7 cellular contexts compared by ENCODE assay signal in genomic region chr2:131818267-131818666, GRCh38.
DNase-seq lines count a peak whose midpoint lies in the region; ATAC-seq, FAIRE-seq and TF ChIP-seq lines count a peak whose summit lies in the region.
"Not testable (repeated sequence)": the region's sequence is repeated elsewhere in the genome, so short reads cannot be mapped to it uniquely, and the experiment has no call there.

No MANE protein-coding gene starts in this region.

- H3K79me1 ChIP-seq in neuronal stem cell (ENCODE audit: low read depth, low read length), result not testable (repeated sequence)

- H3K14ac ChIP-seq in neuronal stem cell (ENCODE audit: low read length), result peak overlapping the region; percentile 82

- H3K4ac ChIP-seq in neuronal stem cell (ENCODE audit: low read length), result not testable (repeated sequence)

- POLR2A ChIA-PET in HepG2 (lab: Yijun Ruan, JAX), result not testable (repeated sequence)

- H3K79me2 ChIP-seq in HepG2 (ENCODE audit: insufficient read depth, low read length), result not testable (repeated sequence)

- not testable (repeated sequence) for H2BK5ac ChIP-seq in neuronal stem cell (ENCODE audit: low read length)

- not testable (repeated sequence) for H3K4me2 ChIP-seq in HepG2 (ENCODE audit: low read depth, low read length); neuronal stem cell (ENCODE audit: insufficient read depth, low read length, poor library complexity, severe bottlenecking)

- not testable (repeated sequence) for H3K27me3 Mint-ChIP-seq in stimulated activated naive CD8-positive, alpha-beta T cell treated with anti-CD3 and anti-CD28 coated beads, Interleukin-15, amount 100 ng/mL, for 72 hours

- not testable (repeated sequence) for H4K91ac ChIP-seq in neuronal stem cell (ENCODE audit: low read depth, low read length, poor library complexity)

- H3K4me1 Mint-ChIP-seq in stimulated activated effector memory CD8-positive, alpha-beta T cell treated with anti-CD3 and anti-CD28 coated beads, Interleukin-12 subunit alpha, Interleukin-12 subunit beta, amount 100 ng/mL, for 72 hours; stimulated activated naive CD8-positive, alpha-beta T cell treated with anti-CD3 and anti-CD28 coated beads, Interleukin-15, amount 100 ng/mL, for 72 hours: not testable (repeated sequence)

- not testable (repeated sequence) for H3K27me3 ChIP-seq in RWPE2 (ENCODE audit: insufficient read depth, poor library complexity, severe bottlenecking); HepG2 (ENCODE audit: control insufficient read depth in 1 of 2, insufficient read depth in 2 of 2, low read length in 2 of 2); neuronal stem cell (ENCODE audit: control insufficient read depth in 3 of 3, insufficient read depth in 3 of 3, low read depth in 1 of 3, low read length in 3 of 3)

- not testable (repeated sequence) for H3K27ac Mint-ChIP-seq in stimulated activated effector memory CD8-positive, alpha-beta T cell treated with anti-CD3 and anti-CD28 coated beads, Interleukin-12 subunit alpha, Interleukin-12 subunit beta, amount 100 ng/mL, for 72 hours; stimulated activated naive CD8-positive, alpha-beta T cell treated with anti-CD3 and anti-CD28 coated beads, Interleukin-15, amount 100 ng/mL, for 72 hours

- not testable (repeated sequence) for H3K9ac ChIP-seq in HepG2 (ENCODE audit: insufficient read depth, low read depth, low read length); neuronal stem cell (ENCODE audit: low read depth, low read length, poor library complexity)

- not testable (repeated sequence) for H3K4me3 Mint-ChIP-seq in stimulated activated effector memory CD8-positive, alpha-beta T cell treated with anti-CD3 and anti-CD28 coated beads, Interleukin-12 subunit alpha, Interleukin-12 subunit beta, amount 100 ng/mL, for 72 hours; stimulated activated naive CD8-positive, alpha-beta T cell treated with anti-CD3 and anti-CD28 coated beads, Interleukin-15, amount 100 ng/mL, for 72 hours

- 0% methylated on average over 1 of the region's 2 CpGs for WGBS in HepG2 (ENCODE audit: low lambda C conversion rate)
- no CpG with 5 or more reads among the region's 2 CpGs for WGBS in neuronal stem cell (ENCODE audit: extremely low coverage in 2 of 2, insufficient read length in 2 of 2, insufficient replicate concordance in 1 of 2), 2 donors

- not testable (repeated sequence) for TF ChIP-seq POLR2A in HepG2 (IDR thresholded peaks at IDR 0.05; ENCODE audit: insufficient read depth in 1 of 2, low read depth in 2 of 2, low read length in 2 of 2)

- not testable (repeated sequence) for H2AFZ ChIP-seq in HepG2 (ENCODE audit: low read length); neuronal stem cell (ENCODE audit: low read length)

- ATAC-seq in RWPE2 (ENCODE audit: low read depth) (0 out of 3 replicates have a peak, but pooled peaks have one; percentile 12), HepG2 (peak; percentile 35; the same call in 2 of the 3 replicates)
- peak; percentile 28 for ATAC-seq in stimulated activated effector memory CD8-positive, alpha-beta T cell treated with anti-CD3 and anti-CD28 coated beads, Interleukin-12 subunit alpha, Interleukin-12 subunit beta, amount 100 ng/mL, for 72 hours
- ATAC-seq in stimulated activated naive CD8-positive, alpha-beta T cell treated with anti-CD3 and anti-CD28 coated beads, Interleukin-15, amount 100 ng/mL, for 72 hours, result peak; percentile 23

- not testable (repeated sequence) for H2AK5ac ChIP-seq in neuronal stem cell (ENCODE audit: low read depth, low read length)

- in situ Hi-C loops in HepG2 (cut with HindIII; ENCODE audit: extremely low pct_ligation_motif_present, low pct_unique_long_range_greater_than_20kb), result not testable (repeated sequence)

- H3K4me1 ChIP-seq in RWPE2 (ENCODE audit: insufficient read depth, poor library complexity, severe bottlenecking); HepG2 (ENCODE audit: insufficient read depth, low read length); neuronal stem cell (ENCODE audit: control insufficient read depth in 2 of 2, insufficient read depth in 1 of 2, low read depth in 1 of 2, low read length in 2 of 2): not testable (repeated sequence)

- not testable (repeated sequence) for H3K27ac ChIP-seq in RWPE2 (ENCODE audit: poor library complexity, severe bottlenecking); HepG2 (ENCODE audit: extremely low read length, insufficient read depth, low read length); neuronal stem cell (replicated peaks; ENCODE audit: low read length)

- FAIRE-seq in HepG2 (lab: Jason Lieb, UNC), result not testable (repeated sequence)
- FAIRE-seq in urothelium cell line (lab: Jason Lieb, UNC), result peak; percentile 23

- TF ChIP-seq CTCF in RWPE2 (IDR thresholded peaks at IDR 0.05; ENCODE audit: poor library complexity, severe bottlenecking); HepG2 (CRISPR knock-in tag; IDR thresholded peaks at IDR 0.05): not testable (repeated sequence)

- not testable (repeated sequence) for H3K36me3 Mint-ChIP-seq in stimulated activated effector memory CD8-positive, alpha-beta T cell treated with anti-CD3 and anti-CD28 coated beads, Interleukin-12 subunit alpha, Interleukin-12 subunit beta, amount 100 ng/mL, for 72 hours

- TF ChIP-seq RAD21 in HepG2 (CRISPR knock-in tag; IDR thresholded peaks at IDR 0.05), result not testable (repeated sequence)

- TF ChIP-seq EP300 in HepG2 (IDR thresholded peaks at IDR 0.05; ENCODE audit: low read depth in 2 of 2, low read length in 2 of 2); HepG2 (CRISPR knock-in tag; IDR thresholded peaks at IDR 0.05; ENCODE audit: borderline replicate concordance): not testable (repeated sequence)

- H3K18ac ChIP-seq in neuronal stem cell (ENCODE audit: low read length), result not testable (repeated sequence)

- not testable (repeated sequence) for H3K9me3 ChIP-seq in RWPE2 (ENCODE audit: severe bottlenecking); HepG2 (ENCODE audit: low read length); neuronal stem cell (replicated peaks in 1 of 2; ENCODE audit: control insufficient read depth in 2 of 2, insufficient read depth in 1 of 2, low read depth in 1 of 2, low read length in 2 of 2)

- intact Hi-C loops in HepG2 (cut with micrococcal nuclease; ENCODE audit: unreplicated experiment); posterior vena cava (cut with DNase I): not testable (repeated sequence)

- H2BK12ac ChIP-seq in neuronal stem cell (ENCODE audit: low read length), result not testable (repeated sequence)

- not testable (repeated sequence) for H4K8ac ChIP-seq in neuronal stem cell (ENCODE audit: low read depth, low read length)

- H3K4me3 ChIP-seq in RWPE2 (ENCODE audit: severe bottlenecking); HepG2 (replicated peaks in 1 of 3; ENCODE audit: insufficient read depth in 1 of 3, low read depth in 2 of 3, low read length in 3 of 3); neuronal stem cell (ENCODE audit: low read length in 2 of 2): not testable (repeated sequence)

- H3K36me3 ChIP-seq in RWPE2 (ENCODE audit: low read depth); HepG2 (replicated peaks in 1 of 2; ENCODE audit: control insufficient read depth in 1 of 2, insufficient read depth in 2 of 2, low read length in 2 of 2); neuronal stem cell (replicated peaks in 1 of 2; ENCODE audit: control insufficient read depth in 2 of 2, insufficient read depth in 2 of 2, low read length in 2 of 2): not testable (repeated sequence)

- not testable (repeated sequence) for H3K23ac ChIP-seq in neuronal stem cell (ENCODE audit: low read depth, low read length, poor library complexity)

- not testable (repeated sequence) for H2BK120ac ChIP-seq in neuronal stem cell (ENCODE audit: low read depth, low read length)

- H4K20me1 ChIP-seq in HepG2 (ENCODE audit: insufficient read depth, low read length), result not testable (repeated sequence)

- BruUV-seq in HepG2 (replicated peaks; lab: Mats Ljungman, UMichigan), result not testable (repeated sequence)

- not testable (repeated sequence) for H2BK15ac ChIP-seq in neuronal stem cell (ENCODE audit: low read length)

- CTCF ChIA-PET in HepG2 (lab: Yijun Ruan, JAX; ENCODE audit: low intra/inter-chr PET ratio, low total read pairs), result not testable (repeated sequence)

- not testable (repeated sequence) for H3K9me3 Mint-ChIP-seq in stimulated activated effector memory CD8-positive, alpha-beta T cell treated with anti-CD3 and anti-CD28 coated beads, Interleukin-12 subunit alpha, Interleukin-12 subunit beta, amount 100 ng/mL, for 72 hours; stimulated activated naive CD8-positive, alpha-beta T cell treated with anti-CD3 and anti-CD28 coated beads, Interleukin-15, amount 100 ng/mL, for 72 hours

- not testable (repeated sequence) for DNase-seq in RWPE2 (ENCODE audit: low spot score); HepG2 (ENCODE audit: low spot score); neuronal stem cell (ENCODE audit: low spot score); stimulated activated effector memory CD8-positive, alpha-beta T cell treated with anti-CD3 and anti-CD28 coated beads, Interleukin-12 subunit alpha, Interleukin-12 subunit beta, amount 100 ng/mL, for 72 hours (ENCODE audit: low spot score in 2 of 2); stimulated activated naive CD8-positive, alpha-beta T cell treated with anti-CD3 and anti-CD28 coated beads, Interleukin-15, amount 100 ng/mL, for 72 hours; urothelium cell line (ENCODE audit: low spot score)
- DNase-seq in posterior vena cava (ENCODE audit: low spot score), result peak; percentile 66
